In genomic region chr13:98773921-98774320, GRCh38 we compare ENCODE assay signal across 20 cellular contexts. TPM values are rescaled to one million over a fixed set of nuclear protein-coding genes. Genes with fewer than 3 reads are reported as not detected.
DNase-seq lines count a peak whose midpoint lies in the region; ATAC-seq, FAIRE-seq and TF ChIP-seq lines count a peak whose summit lies in the region.
"Had no signal": no experiment of that assay in that cellular context is flagged by ENCODE, and none has a peak within 500 bp of the region (broad histone marks: within the 10 kb centered on the region; RNA-seq: fewer than 3 reads in every experiment).

No MANE protein-coding gene starts in this region.

- H3K27me3 ChIP-seq in K562 (ENCODE audit: control insufficient read depth in 2 of 2, insufficient read depth in 2 of 2, low read length in 2 of 2), result peaks cover 19 to 65% of the 10 kb centered on the region in 2 experiments

- TF ChIP-seq RAD21 in A549 (conservative IDR thresholded peaks at IDR 0.05 in 1 of 2, IDR thresholded peaks at IDR 0.05 in 1 of 2) (no peak), K562 (CRISPR knock-in tag; conservative IDR thresholded peaks at IDR 0.05 in 1 of 2, IDR thresholded peaks at IDR 0.05 in 1 of 2) (no peak)

- TF ChIP-seq CTCF in A549 (IDR thresholded peaks at IDR 0.05), result no peak
- TF ChIP-seq CTCF in K562 (IDR thresholded peaks at IDR 0.05 in 2 of 3, conservative IDR thresholded peaks at IDR 0.05 in 1 of 3; ENCODE audit: insufficient read depth in 2 of 3, low read depth in 1 of 3, low read length in 3 of 3), result no peak

- H2AFZ ChIP-seq in K562 (ENCODE audit: low read depth, low read length), result no peak overlapping the region
- H2AFZ ChIP-seq: GM23248 had no signal

- H3K9me1 ChIP-seq in K562 (ENCODE audit: control insufficient read depth, insufficient read depth, low read length), result no peaks in the 10 kb centered on the region

- no peak overlapping the region for H3K4me2 ChIP-seq in A549
- no peak overlapping the region for H3K4me2 ChIP-seq in K562 (ENCODE audit: insufficient read depth, low read length)

- POLR2A ChIA-PET in A549 (lab: Yijun Ruan, JAX), result no interaction called here
- POLR2A ChIA-PET in K562 (lab: Yijun Ruan, JAX), result interaction anchor here (0.7 kb wide), 1 partner anchor 34 kb away, joined by 5 read pairs; no protein-coding TSS in a partner anchor

- H3K9me3 ChIP-seq in A549, result no peaks in the 10 kb centered on the region
- no peaks in the 10 kb centered on the region for H3K9me3 ChIP-seq in K562 (replicated peaks; ENCODE audit: control insufficient read depth, insufficient read depth, low read depth, low read length)

- TF ChIP-seq EP300 in A549 (IDR thresholded peaks at IDR 0.05) (no peak), K562 (IDR thresholded peaks at IDR 0.05; ENCODE audit: low read length) (no peak)

- H3K27ac ChIP-seq in A549, result peak overlapping the region; percentile 88 to 98; a peak in 5 of 6 replicates
- no peak overlapping the region for H3K27ac ChIP-seq in K562 (ENCODE audit: extremely low read depth, low read depth, low read length)
- H3K27ac ChIP-seq: GM23248 had no signal

- H3K79me2 ChIP-seq in K562 (ENCODE audit: control insufficient read depth, insufficient read depth, low read length), result no peaks in the 10 kb centered on the region

- CTCF ChIA-PET in A549 (lab: Yijun Ruan, JAX) (no interaction called here), K562 (lab: Yijun Ruan, JAX; ENCODE audit: low intra/inter-chr PET ratio) (no interaction called here)

- no peaks in the 10 kb centered on the region for H4K20me1 ChIP-seq in K562 (replicated peaks; ENCODE audit: control insufficient read depth, insufficient read depth, low read length)

- in situ Hi-C loops in K562 (cut with MboI), result no loop called here

- FAIRE-seq in A549 (lab: Jason Lieb, UNC) (no peak), K562 (lab: Jason Lieb, UNC) (no peak), GM19239 (lab: Jason Lieb, UNC) (no peak)
- FAIRE-seq: G401.6, GM12892, H1 had no signal

- H3K36me3 ChIP-seq in K562 (ENCODE audit: control insufficient read depth, insufficient read depth, low read length), result no peaks in the 10 kb centered on the region

- no peak overlapping the region for H3K9ac ChIP-seq in K562 (ENCODE audit: insufficient read depth in 1 of 2, low read depth in 2 of 2, low read length in 2 of 2)
- H3K9ac ChIP-seq: GM23248 had no signal

- DNase-seq in Right ventricle myocardium superior, result peak; percentile 29
- DNase-seq in left cardiac atrium, result no peak
- no peak for DNase-seq in A549 (ENCODE audit: low read depth in 1 of 2, low spot score in 1 of 2)
- no peak for DNase-seq in K562 (ENCODE audit: extremely low read depth in 1 of 4, low spot score in 3 of 4)
- DNase-seq in GM19239 (ENCODE audit: insufficient read length, low spot score), result no peak
- DNase-seq: 8988T; C1 segment of cervical spinal cord; CD4-positive, alpha-beta memory T cell; COR-L47; DMS153; DND-41; GM23248; H7; HCEC 1CT had no signal

- WGBS in A549 (ENCODE audit: missing lambda C conversion rate), result 96% methylated on average over 6 of the region's 20 CpGs
- WGBS in K562 (ENCODE audit: insufficient coverage, low coverage, missing lambda C conversion rate), result 0% methylated on average over 12 of the region's 20 CpGs

- H3K4me1 ChIP-seq in A549 (peaks cover 17% of the 10 kb centered on the region), K562 (replicated peaks in 1 of 2; ENCODE audit: control insufficient read depth in 2 of 2, insufficient read depth in 2 of 2, low read length in 2 of 2) (peaks cover 0 to 5% of the 10 kb centered on the region in 2 experiments; a peak in 2 of 5 replicates)

- intact Hi-C loops in Right ventricle myocardium superior (cut with DNase I) (no loop called here), left cardiac atrium (cut with DNase I) (no loop called here), K562 (cut with micrococcal nuclease) (no loop called here)

- H3K4me3 ChIP-seq in A549 (no peak overlapping the region), K562 (no peak overlapping the region)
- H3K4me3 ChIP-seq: GM23248 had no signal

- ATAC-seq in Right ventricle myocardium superior (ENCODE audit: poor library complexity) (no peak), left cardiac atrium (no peak), A549 (no peak), K562 (no peak), HG03521 (IDR thresholded peaks at IDR 0.05; ENCODE audit: unreplicated experiment) (no peak)

- BruUV-seq in K562 (replicated peaks; lab: Mats Ljungman, UMichigan), result no TSS peak

- TF ChIP-seq POLR2A in A549 (IDR thresholded peaks at IDR 0.05; ENCODE audit: low read length), result no peak
- TF ChIP-seq POLR2A in K562 (conservative IDR thresholded peaks at IDR 0.05), result no peak

TF ChIP-seq in A549, 52 proteins besides CTCF, POLR2A, EP300 and RAD21 (continues in another document):
- TF ChIP-seq CHD2 (IDR thresholded peaks at IDR 0.05; ENCODE audit: low read length, partially characterized antibody) (no peak), JUN (IDR thresholded peaks at IDR 0.05) (no peak), MAFK (IDR thresholded peaks at IDR 0.05; ENCODE audit: partially characterized antibody) (no peak), ZFP36 (IDR thresholded peaks at IDR 0.05; ENCODE audit: borderline replicate concordance, partially characterized antibody) (no peak)

TF ChIP-seq in K562, 482 proteins besides CTCF, POLR2A, EP300 and RAD21:
- no peak for TF ChIP-seq ATF3 (IDR thresholded peaks at IDR 0.05)
- TF ChIP-seq ATF3 (CRISPR knock-in tag; conservative IDR thresholded peaks at IDR 0.05), result no peak
- TF ChIP-seq MAFF (IDR thresholded peaks at IDR 0.05; ENCODE audit: low read length), result no peak
- no peak for TF ChIP-seq ZNF24 (IDR thresholded peaks at IDR 0.05)
- TF ChIP-seq ZBED1 (IDR thresholded peaks at IDR 0.05), result no peak
- no peak for TF ChIP-seq U2AF1 (optimal IDR thresholded peaks at IDR 0.05; ENCODE audit: low read depth, low read length)
- TF ChIP-seq NFIC (IDR thresholded peaks at IDR 0.05), result 0 out of 2 replicates have a peak, but pooled peaks have one; percentile 7
- no peak for TF ChIP-seq MITF (IDR thresholded peaks at IDR 0.05)
TF ChIP-seq in K562: peak in this region for 1.

RNA-seq across cellular contexts. Expression of gene SLC15A1, which starts 21.4 kb away (rescaled TPM):
- total RNA-seq in Right ventricle myocardium superior, result not detected
- not detected for total RNA-seq in left cardiac atrium
- polyA plus RNA-seq in A549 (2011; rRNA removed), result 0.09 and 0.19 TPM in 2 replicates
- 0.03 TPM in 1 of 2 replicates, not detected in the other for polyA plus RNA-seq in A549 (2012; cell fraction: cytosol; rRNA removed)
- 0.04 TPM in 1 of 2 replicates, not detected in the other for polyA plus RNA-seq in A549 (2012; cell fraction: nucleus; rRNA removed)
- 0.04 to 0.05 TPM in 2 of 3 replicates, not detected in the other for polyA plus RNA-seq in A549 (2017; fragmentation: RNase III; extraction: RNeasy Plus Mini Kit Qiagen cat#74134 plus additional on column Dnase treatment)
- not detected in 2 replicates for polyA minus RNA-seq in A549 (2011; rRNA and poly(A)+ RNA removed)
- not detected in 2 replicates for total RNA-seq in K562 (2011; cell fraction: chromatin; rRNA removed; ENCODE audit: low replicate concordance)
- not detected in 2 replicates for total RNA-seq in K562 (2011; cell fraction: nucleolus; rRNA removed)
- total RNA-seq in K562 (2011; cell fraction: nucleoplasm; rRNA removed), result not detected in 2 replicates
- not detected in 2 replicates for total RNA-seq in K562 (2014; rRNA removed)
- not detected in 2 replicates for total RNA-seq in K562 (2014; rRNA removed; fragmentation: Illumina TruSeq; extraction: Trizol)
- total RNA-seq in K562 (2015; rRNA removed; fragmentation: Illumina TruSeq; extraction: Trizol), result not detected in 2 replicates
- not detected in 2 replicates for total RNA-seq in K562 (2021)
- not detected in 2 replicates for polyA plus RNA-seq in K562 (2011; rRNA removed)
- polyA plus RNA-seq in K562 (2011; cell fraction: cytosol; rRNA removed), result not detected in 2 replicates
- polyA plus RNA-seq in K562 (2011; cell fraction: nucleus; rRNA removed), result not detected in 2 replicates
- polyA plus RNA-seq in K562 (2012), result not detected in 2 replicates
- polyA plus RNA-seq in K562 (2014; fragmentation: Illumina TruSeq; extraction: Trizol), result not detected in 2 replicates
- polyA plus RNA-seq in K562 (2014; fragmentation: Nextera tagmentation; extraction: Ambion mirVana), result not detected
- polyA plus RNA-seq in K562 (2014; rRNA removed), result not detected in 2 replicates
- not detected in 2 replicates for polyA minus RNA-seq in K562 (2011; rRNA and poly(A)+ RNA removed)
- not detected in 2 replicates for polyA minus RNA-seq in K562 (2011; cell fraction: cytosol; rRNA and poly(A)+ RNA removed)
- polyA minus RNA-seq in K562 (2011; cell fraction: nucleus; rRNA and poly(A)+ RNA removed), result not detected in 2 replicates
- total RNA-seq: A673; CD4-positive, alpha-beta memory T cell; GM23248 had no signal
- polyA plus RNA-seq: BJ; CD4-positive, alpha-beta memory T cell; GM23248 had no signal
